In genomic region chr6:73143551-73143950, GRCh38 we compare ENCODE assay signal across 28 cellular contexts.
"Had no signal": no experiment of that assay in that cellular context is flagged by ENCODE, and none has a peak within 500 bp of the region (broad histone marks: within the 10 kb centered on the region; RNA-seq: fewer than 3 reads in every experiment).

No MANE protein-coding gene starts in this region.

- H3K4me1 Mint-ChIP-seq: stimulated activated effector memory CD8-positive, alpha-beta T cell treated with anti-CD3 and anti-CD28 coated beads, Interleukin-12 subunit alpha, Interleukin-12 subunit beta, amount 100 ng/mL, for 72 hours had no signal

- H3K4me1 ChIP-seq: stomach, suprapubic skin, testis, thyroid gland, tibial artery, tibial nerve, transverse colon, upper lobe of left lung, upper lobe of right lung, uterus, vagina had no signal

- H3K27me3 ChIP-seq: stomach, suprapubic skin, testis, thyroid gland, tibial artery, tibial nerve, transverse colon, upper lobe of left lung, upper lobe of right lung, uterus, vagina had no signal

- ATAC-seq: stimulated activated effector memory CD8-positive, alpha-beta T cell treated with anti-CD3 and anti-CD28 coated beads, Interleukin-12 subunit alpha, Interleukin-12 subunit beta, amount 100 ng/mL, for 72 hours; stimulated activated memory B cell treated with anti-CD40 and anti-IgM and Interleukin-4, amounts not matched to agents 10 μg/mL and 1 μg/mL and 100 μg/mL, for 72 hours; stimulated activated naive B cell treated with anti-CD40 and anti-IgM and Interleukin-4, amounts not matched to agents 10 μg/mL and 1 μg/mL and 100 μg/mL, for 72 hours; stimulated activated naive CD8-positive, alpha-beta T cell treated with anti-CD3 and anti-CD28 coated beads, Interleukin-15, amount 100 ng/mL, for 72 hours; stimulated activated naive CD8-positive, alpha-beta T cell treated with anti-CD3 and anti-CD28 coated beads, Interleukin-15, Interleukin-2, amounts not matched to agents 100 U/mL and 50 U/mL, for 24 hours; upper lobe of right lung had no signal

- DNase-seq: stimulated activated CD4-positive, alpha-beta T cell treated with anti-CD3 and anti-CD28 coated beads, Interleukin-2, amount 100 ng/mL, for 48 hours; stimulated activated CD4-positive, alpha-beta T cell treated with anti-CD3 and anti-CD28 coated beads, Interleukin-4, amount 100 ng/mL, for 1 hour; stimulated activated CD4-positive, alpha-beta T cell treated with anti-CD3 and anti-CD28 coated beads, Interleukin-4, amount 100 ng/mL, for 24 hours; stimulated activated CD4-positive, alpha-beta T cell treated with anti-CD3 and anti-CD28 coated beads, Interleukin-4, amount 100 ng/mL, for 4 hours; stimulated activated CD8-positive, alpha-beta memory T cell treated with anti-CD3 and anti-CD28 coated beads, Interleukin-4, amount 100 ng/mL, for 48 hours; stimulated activated naive B cell treated with anti-CD40 and anti-IgM and Interleukin-4, amounts not matched to agents 10 μg/mL and 1 μg/mL and 100 μg/mL, for 72 hours; stimulated activated naive CD4-positive, alpha-beta T cell; stimulated activated naive CD4-positive, alpha-beta T cell treated with Interleukin-2 at 50 U/mL for 16 hours; stimulated activated naive CD8-positive, alpha-beta T cell treated with anti-CD3 and anti-CD28 coated beads, Interleukin-15, amount 100 ng/mL, for 72 hours; stimulated activated naive CD8-positive, alpha-beta T cell treated with anti-CD3 and anti-CD28 coated beads, Interleukin-15, Interleukin-2, amounts not matched to agents 100 U/mL and 50 U/mL, for 24 hours; stomach; substantia nigra; testis; thyroid gland; tibial artery; transverse colon; trophoblast cell; upper lobe of left lung; upper lobe of right lung; uterus had no signal

- H3K36me3 ChIP-seq: stomach, suprapubic skin, thoracic aorta, thyroid gland, tibial artery, tibial nerve, transverse colon, upper lobe of left lung, upper lobe of right lung, uterus, vagina had no signal

- H3K9me3 Mint-ChIP-seq: stimulated activated effector memory CD8-positive, alpha-beta T cell treated with anti-CD3 and anti-CD28 coated beads, Interleukin-12 subunit alpha, Interleukin-12 subunit beta, amount 100 ng/mL, for 72 hours; stimulated activated naive CD8-positive, alpha-beta T cell treated with anti-CD3 and anti-CD28 coated beads, Interleukin-15, amount 100 ng/mL, for 72 hours; stimulated activated naive CD8-positive, alpha-beta T cell treated with anti-CD3 and anti-CD28 coated beads, Interleukin-15, Interleukin-2, amounts not matched to agents 100 ng/mL and 50 ng/mL, for 24 hours; type B pancreatic cell had no signal

- H3K4me3 Mint-ChIP-seq: stimulated activated effector memory CD8-positive, alpha-beta T cell treated with anti-CD3 and anti-CD28 coated beads, Interleukin-12 subunit alpha, Interleukin-12 subunit beta, amount 100 ng/mL, for 72 hours; stimulated activated memory B cell treated with anti-CD40 and anti-IgM and Interleukin-4, amounts not matched to agents 10 μg/mL and 1 μg/mL and 100 μg/mL, for 72 hours; stimulated activated naive B cell treated with anti-CD40 and anti-IgM and Interleukin-4, amounts not matched to agents 10 μg/mL and 1 μg/mL and 100 μg/mL, for 72 hours; stimulated activated naive CD8-positive, alpha-beta T cell treated with anti-CD3 and anti-CD28 coated beads, Interleukin-15, amount 100 ng/mL, for 72 hours; stimulated activated naive CD8-positive, alpha-beta T cell treated with anti-CD3 and anti-CD28 coated beads, Interleukin-15, Interleukin-2, amounts not matched to agents 100 ng/mL and 50 ng/mL, for 24 hours; type B pancreatic cell had no signal

- H3K27me3 Mint-ChIP-seq: stimulated activated memory B cell treated with anti-CD40 and anti-IgM and Interleukin-4, amounts not matched to agents 10 μg/mL and 1 μg/mL and 100 μg/mL, for 72 hours; stimulated activated naive B cell treated with anti-CD40 and anti-IgM and Interleukin-4, amounts not matched to agents 10 μg/mL and 1 μg/mL and 100 μg/mL, for 72 hours; stimulated activated naive CD8-positive, alpha-beta T cell treated with anti-CD3 and anti-CD28 coated beads, Interleukin-15, amount 100 ng/mL, for 72 hours; stimulated activated naive CD8-positive, alpha-beta T cell treated with anti-CD3 and anti-CD28 coated beads, Interleukin-15, Interleukin-2, amounts not matched to agents 100 ng/mL and 50 ng/mL, for 24 hours had no signal

- H3K27ac ChIP-seq: stomach, suprapubic skin, testis, thoracic aorta, thyroid gland, tibial artery, tibial nerve, transverse colon, upper lobe of left lung, upper lobe of right lung, uterus, vagina had no signal

- H3K4me3 ChIP-seq: stomach, suprapubic skin, testis, thoracic aorta, thyroid gland, tibial artery, tibial nerve, transverse colon, upper lobe of left lung, upper lobe of right lung, uterus, vagina had no signal

- H3K36me3 Mint-ChIP-seq: stimulated activated effector memory CD8-positive, alpha-beta T cell treated with anti-CD3 and anti-CD28 coated beads, Interleukin-12 subunit alpha, Interleukin-12 subunit beta, amount 100 ng/mL, for 72 hours; type B pancreatic cell had no signal

- H3K27ac Mint-ChIP-seq: stimulated activated effector memory CD8-positive, alpha-beta T cell treated with anti-CD3 and anti-CD28 coated beads, Interleukin-12 subunit alpha, Interleukin-12 subunit beta, amount 100 ng/mL, for 72 hours; stimulated activated memory B cell treated with anti-CD40 and anti-IgM and Interleukin-4, amounts not matched to agents 10 μg/mL and 1 μg/mL and 100 μg/mL, for 72 hours; stimulated activated naive B cell treated with anti-CD40 and anti-IgM and Interleukin-4, amounts not matched to agents 10 μg/mL and 1 μg/mL and 100 μg/mL, for 72 hours; stimulated activated naive CD8-positive, alpha-beta T cell treated with anti-CD3 and anti-CD28 coated beads, Interleukin-15, amount 100 ng/mL, for 72 hours; stimulated activated naive CD8-positive, alpha-beta T cell treated with anti-CD3 and anti-CD28 coated beads, Interleukin-15, Interleukin-2, amounts not matched to agents 100 ng/mL and 50 ng/mL, for 24 hours; type B pancreatic cell had no signal
